Comparison of ENCODE assay signal across 10 cellular contexts in genomic region chr17:64778102-64778366, GRCh38.
DNase-seq lines count a peak whose midpoint lies in the region; ATAC-seq and TF ChIP-seq lines count a peak whose summit lies in the region.
"Had no signal": no experiment of that assay in that cellular context is flagged by ENCODE, and none has a peak within 500 bp of the region (broad histone marks: within the 10 kb centered on the region; RNA-seq: fewer than 3 reads in every experiment).

No MANE protein-coding gene starts in this region.

- peak overlapping the region; percentile 14 for H3K4me3 ChIP-seq in astrocyte of the cerebellum (ENCODE audit: low read depth, low read length)
- H3K4me3 ChIP-seq in mesenchymal stem cell (ENCODE audit: insufficient read depth in 1 of 2, low read depth in 1 of 2, low read length in 2 of 2): peak overlapping the region in 1 of 2 experiments; percentile 56
- peak overlapping the region; percentile 69 for H3K4me3 ChIP-seq in suprapubic skin
- H3K4me3 ChIP-seq: MG63 had no signal

- TF ChIP-seq CTCF in activated CD8-positive, alpha-beta T cell treated with anti-CD3 and anti-CD28 coated beads for 36 hours (IDR thresholded peaks at IDR 0.05): no peak
- TF ChIP-seq CTCF in astrocyte of the cerebellum (IDR thresholded peaks at IDR 0.05; ENCODE audit: low read depth, low read length, missing control alignments) (no peak), suprapubic skin (IDR thresholded peaks at IDR 0.05) (no peak)

- no peak overlapping the region for H2BK12ac ChIP-seq in mesenchymal stem cell (ENCODE audit: low read length in 2 of 2)

- H3K36me3 ChIP-seq in mesenchymal stem cell (ENCODE audit: control insufficient read depth in 1 of 2, insufficient read depth in 2 of 2, low read depth in 1 of 2, low read length in 2 of 2) (peaks cover 12 to 14% of the 10 kb centered on the region in 2 experiments), suprapubic skin (no peaks in the 10 kb centered on the region)

- no peaks in the 10 kb centered on the region for H3K9me3 Mint-ChIP-seq in activated CD8-positive, alpha-beta T cell treated with anti-CD3 and anti-CD28 coated beads for 36 hours
- H3K9me3 Mint-ChIP-seq in activated CD8-positive, alpha-beta T cell treated with anti-CD3 and anti-CD28 coated beads, Interleukin-2, amount 10 ng/mL, durations not matched to agents 7 days and 5 days (ENCODE audit: insufficient read depth): no peaks in the 10 kb centered on the region

- no peak overlapping the region for H3K4me2 ChIP-seq in mesenchymal stem cell (ENCODE audit: low read length, poor library complexity, severe bottlenecking)

- no peak for TF ChIP-seq EP300 in suprapubic skin (IDR thresholded peaks at IDR 0.05)

- peak overlapping the region; percentile 84 for H4K91ac ChIP-seq in mesenchymal stem cell (ENCODE audit: low read length)

- no peak for ATAC-seq in activated CD8-positive, alpha-beta T cell treated with anti-CD3 and anti-CD28 coated beads for 36 hours
- no peak for ATAC-seq in activated CD8-positive, alpha-beta T cell treated with anti-CD3 and anti-CD28 coated beads, Interleukin-2, amount 10 ng/mL, durations not matched to agents 7 days and 5 days
- ATAC-seq in HG02623 (IDR thresholded peaks at IDR 0.05; ENCODE audit: unreplicated experiment): no peak

- peaks cover 5% of the 10 kb centered on the region for H3K79me1 ChIP-seq in mesenchymal stem cell (replicated peaks; ENCODE audit: low read length, poor library complexity, severe bottlenecking)

- H3K9ac ChIP-seq in mesenchymal stem cell (ENCODE audit: low read length): peak overlapping the region; percentile 30

- H2BK5ac ChIP-seq in mesenchymal stem cell (ENCODE audit: low read depth, low read length, poor library complexity, severe bottlenecking): no peak overlapping the region

- peak overlapping the region in 1 of 2 experiments; percentile 93 for H3K23ac ChIP-seq in mesenchymal stem cell (ENCODE audit: low read length in 2 of 2)

- DNase-seq in activated CD8-positive, alpha-beta T cell treated with anti-CD3 and anti-CD28 coated beads for 36 hours: no peak
- no peak for DNase-seq in activated CD8-positive, alpha-beta T cell treated with anti-CD3 and anti-CD28 coated beads, Interleukin-2, amount 10 ng/mL, durations not matched to agents 7 days and 5 days
- DNase-seq in astrocyte of the cerebellum (ENCODE audit: low read depth): no peak
- no peak for DNase-seq in mesenchymal stem cell
- no peak for DNase-seq in suprapubic skin (ENCODE audit: low spot score in 2 of 2)
- no peak for DNase-seq in HK-2 (ENCODE audit: unreplicated experiment)
- no peak for DNase-seq in central memory CD4-positive, alpha-beta T cell
- DNase-seq: foreskin melanocyte, MG63 had no signal

- TF ChIP-seq POLR2A in suprapubic skin (IDR thresholded peaks at IDR 0.05): no peak

- H2BK15ac ChIP-seq in mesenchymal stem cell (ENCODE audit: low read depth, poor library complexity, severe bottlenecking): no peak overlapping the region

- 30% methylated on average over 15 of the region's 16 CpGs for WGBS in mesenchymal stem cell
- 19% methylated on average over 7 of the region's 16 CpGs for WGBS in suprapubic skin

- CTCF ChIA-PET in activated CD8-positive, alpha-beta T cell treated with anti-CD3 and anti-CD28 coated beads for 36 hours (lab: Charles Lee): interaction anchor here (1.5 to 2.5 kb wide), 5 partner anchors 15 to 160 kb away, joined by 4 to 8 read pairs (median 7); partner anchors contain the start of gene LRRC37A3
- CTCF ChIA-PET in activated CD8-positive, alpha-beta T cell treated with anti-CD3 and anti-CD28 coated beads, Interleukin-2, amount 10 ng/mL, durations not matched to agents 7 days and 5 days (lab: Charles Lee): interaction anchor here (1.3 to 1.9 kb wide), 3 partner anchors 15 to 184 kb away, joined by 3 to 6 read pairs (median 5); no protein-coding TSS in a partner anchor

- peaks cover 57% of the 10 kb centered on the region for H3K4me1 ChIP-seq in mesenchymal stem cell (ENCODE audit: control insufficient read depth, insufficient read depth, low read depth, low read length)
- H3K4me1 ChIP-seq in suprapubic skin: peaks cover 73% of the 10 kb centered on the region

- peak overlapping the region in 1 of 2 experiments; percentile 93 for H3K14ac ChIP-seq in mesenchymal stem cell (ENCODE audit: low read length in 2 of 2)

- POLR2A ChIA-PET in activated CD8-positive, alpha-beta T cell treated with anti-CD3 and anti-CD28 coated beads for 36 hours (lab: Charles Lee): no interaction called here
- POLR2A ChIA-PET in activated CD8-positive, alpha-beta T cell treated with anti-CD3 and anti-CD28 coated beads, Interleukin-2, amount 10 ng/mL, durations not matched to agents 7 days and 5 days (lab: Charles Lee): no interaction called here

- H3K18ac ChIP-seq in mesenchymal stem cell (ENCODE audit: low read depth in 1 of 2, low read length in 2 of 2): no peak overlapping the region

- H2AK5ac ChIP-seq in mesenchymal stem cell (ENCODE audit: low read length, severe bottlenecking): no peak overlapping the region

- intact Hi-C loops in activated CD8-positive, alpha-beta T cell treated with anti-CD3 and anti-CD28 coated beads for 36 hours (cut with micrococcal nuclease): no loop called here

- H2AFZ ChIP-seq in mesenchymal stem cell (ENCODE audit: low read depth, low read length): no peak overlapping the region

- H3K4me3 Mint-ChIP-seq in activated CD8-positive, alpha-beta T cell treated with anti-CD3 and anti-CD28 coated beads for 36 hours: peak overlapping the region; percentile 31
- no peak overlapping the region for H3K4me3 Mint-ChIP-seq in activated CD8-positive, alpha-beta T cell treated with anti-CD3 and anti-CD28 coated beads, Interleukin-2, amount 10 ng/mL, durations not matched to agents 7 days and 5 days

- in situ Hi-C loops in astrocyte of the cerebellum (cut with HindIII; ENCODE audit: low sequenced_read_pairs): no loop called here

- H3K4me1 Mint-ChIP-seq in activated CD8-positive, alpha-beta T cell treated with anti-CD3 and anti-CD28 coated beads for 36 hours (ENCODE audit: low read depth): peaks cover 33% of the 10 kb centered on the region
- H3K4me1 Mint-ChIP-seq in activated CD8-positive, alpha-beta T cell treated with anti-CD3 and anti-CD28 coated beads, Interleukin-2, amount 10 ng/mL, durations not matched to agents 7 days and 5 days (ENCODE audit: low read depth): peaks cover 45% of the 10 kb centered on the region

- H3K4ac ChIP-seq in mesenchymal stem cell (ENCODE audit: low read depth in 1 of 2, low read length in 2 of 2): peak overlapping the region in 1 of 2 experiments; percentile 24

- H3K27ac ChIP-seq in mesenchymal stem cell (ENCODE audit: low read length, poor library complexity, severe bottlenecking): no peak overlapping the region
- H3K27ac ChIP-seq in suprapubic skin: peak overlapping the region; percentile 54

- no peak overlapping the region for H2BK120ac ChIP-seq in mesenchymal stem cell (ENCODE audit: low read depth, low read length)

- H3K27me3 Mint-ChIP-seq in activated CD8-positive, alpha-beta T cell treated with anti-CD3 and anti-CD28 coated beads for 36 hours: peaks cover 2% of the 10 kb centered on the region
- no peaks in the 10 kb centered on the region for H3K27me3 Mint-ChIP-seq in activated CD8-positive, alpha-beta T cell treated with anti-CD3 and anti-CD28 coated beads, Interleukin-2, amount 10 ng/mL, durations not matched to agents 7 days and 5 days (ENCODE audit: low read depth)

- no peaks in the 10 kb centered on the region for H3K36me3 Mint-ChIP-seq in activated CD8-positive, alpha-beta T cell treated with anti-CD3 and anti-CD28 coated beads for 36 hours (ENCODE audit: low read depth)
- peaks cover 13% of the 10 kb centered on the region for H3K36me3 Mint-ChIP-seq in activated CD8-positive, alpha-beta T cell treated with anti-CD3 and anti-CD28 coated beads, Interleukin-2, amount 10 ng/mL, durations not matched to agents 7 days and 5 days (ENCODE audit: low read depth)

- H3K9me3 ChIP-seq in mesenchymal stem cell (ENCODE audit: control insufficient read depth, low read length) (no peaks in the 10 kb centered on the region), suprapubic skin (no peaks in the 10 kb centered on the region)
- H3K9me3 ChIP-seq: MG63 had no signal

- H4K8ac ChIP-seq in mesenchymal stem cell (ENCODE audit: low read length): peak overlapping the region; percentile 77

- H3K27ac Mint-ChIP-seq in activated CD8-positive, alpha-beta T cell treated with anti-CD3 and anti-CD28 coated beads for 36 hours: no peak overlapping the region
- no peak overlapping the region for H3K27ac Mint-ChIP-seq in activated CD8-positive, alpha-beta T cell treated with anti-CD3 and anti-CD28 coated beads, Interleukin-2, amount 10 ng/mL, durations not matched to agents 7 days and 5 days

- H3K27me3 ChIP-seq in mesenchymal stem cell (ENCODE audit: control insufficient read depth in 1 of 2, insufficient read depth in 1 of 2, low read length in 2 of 2): peaks cover 6 to 30% of the 10 kb centered on the region in 2 experiments
- no peaks in the 10 kb centered on the region for H3K27me3 ChIP-seq in suprapubic skin
- H3K27me3 ChIP-seq: MG63 had no signal
